1 cellular context compared by ENCODE assay signal in the genomic region with DNA sequence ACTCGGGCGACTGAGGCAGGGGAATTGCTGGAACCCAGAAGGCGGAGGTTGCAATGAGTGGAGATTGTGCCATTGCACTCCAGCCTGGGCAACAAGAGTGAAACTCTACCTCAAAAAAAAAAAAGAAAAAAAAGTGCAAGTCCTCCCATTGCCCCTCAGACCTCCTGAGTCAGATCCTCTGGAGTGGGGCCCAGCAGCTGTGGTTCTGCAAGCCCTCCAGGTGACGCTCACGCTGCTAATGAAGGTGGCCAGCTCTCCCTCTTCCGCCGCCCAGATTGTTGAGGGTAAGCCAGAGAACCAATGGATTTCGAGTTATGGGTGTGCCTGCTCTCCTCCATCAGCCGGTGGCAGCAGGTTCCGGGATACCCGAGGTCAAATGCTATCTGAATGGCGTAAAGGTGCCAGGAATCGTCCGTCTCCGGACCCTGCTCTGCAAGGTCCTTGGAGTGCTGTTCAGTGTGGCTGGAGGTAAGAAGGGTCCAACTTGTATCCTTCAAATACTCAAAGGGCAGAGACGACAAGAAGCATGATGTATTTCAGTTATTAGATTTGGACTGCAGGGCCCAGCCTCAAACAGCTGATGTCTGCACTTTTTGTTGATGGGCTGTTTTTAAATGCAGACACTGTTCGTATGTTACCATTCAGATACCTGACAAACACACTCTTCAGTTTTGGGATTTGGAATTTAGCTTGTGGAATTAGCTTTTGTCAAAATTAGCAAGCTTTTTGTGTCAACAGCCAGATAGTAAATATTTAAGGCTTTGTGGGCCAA.
TF ChIP-seq lines count a peak whose summit lies in the region.

No MANE protein-coding gene starts in this region.

TF ChIP-seq in HepG2, 621 proteins besides CTCF, POLR2A, EP300 and RAD21:
- TF ChIP-seq ZBTB8A (CRISPR knock-in tag; IDR thresholded peaks at IDR 0.05; ENCODE audit: borderline replicate concordance, low read depth) (no peak), ZKSCAN8 (CRISPR knock-in tag; IDR thresholded peaks at IDR 0.05; ENCODE audit: borderline replicate concordance) (no peak), HMGA1 (CRISPR knock-in tag; conservative IDR thresholded peaks at IDR 0.05) (no peak), SRF (IDR thresholded peaks at IDR 0.05; ENCODE audit: low read depth, low read length) (no peak), KMT2A (CRISPR knock-in tag; IDR thresholded peaks at IDR 0.05) (no peak), ZNF225 (CRISPR knock-in tag; IDR thresholded peaks at IDR 0.05) (no peak), ATF7 (IDR thresholded peaks at IDR 0.05) (no peak), ATF7 (CRISPR knock-in tag; IDR thresholded peaks at IDR 0.05) (no peak), LCORL (IDR thresholded peaks at IDR 0.05) (no peak), LCORL (CRISPR knock-in tag; IDR thresholded peaks at IDR 0.05) (no peak), MAFK (conservative IDR thresholded peaks at IDR 0.05 in 1 of 2, IDR thresholded peaks at IDR 0.05 in 1 of 2; ENCODE audit: low read length in 2 of 2) (peak; percentile 64 to 75), ARNT (IDR thresholded peaks at IDR 0.05) (no peak), ZNF75D (CRISPR knock-in tag; IDR thresholded peaks at IDR 0.05; ENCODE audit: borderline replicate concordance) (no peak), ZNF224 (CRISPR knock-in tag; IDR thresholded peaks at IDR 0.05) (no peak), ZNF577 (CRISPR knock-in tag; IDR thresholded peaks at IDR 0.05; ENCODE audit: borderline replicate concordance, low read depth) (no peak), NONO (IDR thresholded peaks at IDR 0.05) (no peak), NONO (CRISPR knock-in tag; conservative IDR thresholded peaks at IDR 0.05) (no peak), IKZF4 (CRISPR knock-in tag; IDR thresholded peaks at IDR 0.05; ENCODE audit: borderline replicate concordance, low read depth, not compliant biosample characterization) (no peak), MAFF (IDR thresholded peaks at IDR 0.05; ENCODE audit: low read depth, low read length) (peak; percentile 54; the same call in 1 of the 2 replicates), RBM22 (optimal IDR thresholded peaks at IDR 0.05; ENCODE audit: low read length) (peak; percentile 24), BORCS8-MEF2B (CRISPR knock-in tag; IDR thresholded peaks at IDR 0.05) (no peak), ZKSCAN5 (CRISPR knock-in tag; IDR thresholded peaks at IDR 0.05) (no peak), ZNF263 (CRISPR knock-in tag; IDR thresholded peaks at IDR 0.05) (no peak)
- TF ChIP-seq, protein P1, sequence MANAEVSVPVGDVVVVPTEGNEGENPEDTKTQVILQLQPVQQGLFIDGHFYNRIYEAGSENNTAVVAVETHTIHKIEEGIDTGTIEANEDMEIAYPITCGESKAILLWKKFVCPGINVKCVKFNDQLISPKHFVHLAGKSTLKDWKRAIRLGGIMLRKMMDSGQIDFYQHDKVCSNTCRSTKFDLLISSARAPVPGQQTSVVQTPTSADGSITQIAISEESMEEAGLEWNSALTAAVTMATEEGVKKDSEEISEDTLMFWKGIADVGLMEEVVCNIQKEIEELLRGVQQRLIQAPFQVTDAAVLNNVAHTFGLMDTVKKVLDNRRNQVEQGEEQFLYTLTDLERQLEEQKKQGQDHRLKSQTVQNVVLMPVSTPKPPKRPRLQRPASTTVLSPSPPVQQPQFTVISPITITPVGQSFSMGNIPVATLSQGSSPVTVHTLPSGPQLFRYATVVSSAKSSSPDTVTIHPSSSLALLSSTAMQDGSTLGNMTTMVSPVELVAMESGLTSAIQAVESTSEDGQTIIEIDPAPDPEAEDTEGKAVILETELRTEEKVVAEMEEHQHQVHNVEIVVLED (CRISPR knock-in tag; IDR thresholded peaks at IDR 0.05; ENCODE audit: borderline replicate concordance) = no peak
- TF ChIP-seq, protein P2, sequence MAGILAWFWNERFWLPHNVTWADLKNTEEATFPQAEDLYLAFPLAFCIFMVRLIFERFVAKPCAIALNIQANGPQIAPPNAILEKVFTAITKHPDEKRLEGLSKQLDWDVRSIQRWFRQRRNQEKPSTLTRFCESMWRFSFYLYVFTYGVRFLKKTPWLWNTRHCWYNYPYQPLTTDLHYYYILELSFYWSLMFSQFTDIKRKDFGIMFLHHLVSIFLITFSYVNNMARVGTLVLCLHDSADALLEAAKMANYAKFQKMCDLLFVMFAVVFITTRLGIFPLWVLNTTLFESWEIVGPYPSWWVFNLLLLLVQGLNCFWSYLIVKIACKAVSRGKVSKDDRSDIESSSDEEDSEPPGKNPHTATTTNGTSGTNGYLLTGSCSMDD (CRISPR knock-in tag; IDR thresholded peaks at IDR 0.05) = no peak
- TF ChIP-seq, protein P3, sequence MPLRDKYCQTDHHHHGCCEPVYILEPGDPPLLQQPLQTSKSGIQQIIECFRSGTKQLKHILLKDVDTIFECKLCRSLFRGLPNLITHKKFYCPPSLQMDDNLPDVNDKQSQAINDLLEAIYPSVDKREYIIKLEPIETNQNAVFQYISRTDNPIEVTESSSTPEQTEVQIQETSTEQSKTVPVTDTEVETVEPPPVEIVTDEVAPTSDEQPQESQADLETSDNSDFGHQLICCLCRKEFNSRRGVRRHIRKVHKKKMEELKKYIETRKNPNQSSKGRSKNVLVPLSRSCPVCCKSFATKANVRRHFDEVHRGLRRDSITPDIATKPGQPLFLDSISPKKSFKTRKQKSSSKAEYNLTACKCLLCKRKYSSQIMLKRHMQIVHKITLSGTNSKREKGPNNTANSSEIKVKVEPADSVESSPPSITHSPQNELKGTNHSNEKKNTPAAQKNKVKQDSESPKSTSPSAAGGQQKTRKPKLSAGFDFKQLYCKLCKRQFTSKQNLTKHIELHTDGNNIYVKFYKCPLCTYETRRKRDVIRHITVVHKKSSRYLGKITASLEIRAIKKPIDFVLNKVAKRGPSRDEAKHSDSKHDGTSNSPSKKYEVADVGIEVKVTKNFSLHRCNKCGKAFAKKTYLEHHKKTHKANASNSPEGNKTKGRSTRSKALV (CRISPR knock-in tag; IDR thresholded peaks at IDR 0.05) = no peak
